In genomic region chr1:56098956-56099355, GRCh38 we compare ENCODE assay signal across 35 cellular contexts.
DNase-seq lines count a peak whose midpoint lies in the region; ATAC-seq and TF ChIP-seq lines count a peak whose summit lies in the region.
"Had no signal": no experiment of that assay in that cellular context is flagged by ENCODE, and none has a peak within 500 bp of the region (broad histone marks: within the 10 kb centered on the region; RNA-seq: fewer than 3 reads in every experiment).

No MANE protein-coding gene starts in this region.

- ATAC-seq in HG02588 (IDR thresholded peaks at IDR 0.05; ENCODE audit: unreplicated experiment): no peak
- ATAC-seq: activated T-cell treated with anti-CD3 and anti-CD28 coated beads, Interleukin-2, amount 50 U/mL, for 4 hours; effector memory CD8-positive, alpha-beta T cell; Panc1; sciatic nerve; stimulated activated naive CD8-positive, alpha-beta T cell treated with anti-CD3 and anti-CD28 coated beads, Interleukin-15, Interleukin-2, amounts not matched to agents 100 U/mL and 50 U/mL, for 24 hours had no signal

- no peak overlapping the region for H3K4me3 ChIP-seq in AG04449 (ENCODE audit: low read depth, low read length)
- H3K4me3 ChIP-seq in GM23248: peak overlapping the region; percentile 8; the same call in 1 of the 2 replicates
- H3K4me3 ChIP-seq in foreskin fibroblast (ENCODE audit: low read depth in 1 of 2, low read length in 2 of 2): no peak overlapping the region
- H3K4me3 ChIP-seq: cardiac muscle cell, coronary artery, prostate gland, thyroid gland had no signal

- peak overlapping the region; percentile 51; the same call in 1 of the 2 replicates for H3K9ac ChIP-seq in GM23248

- peak overlapping the region; percentile 64 for H3K4me2 ChIP-seq in GM23248 (ENCODE audit: unreplicated experiment)

- DNase-seq in AG04449 (ENCODE audit: low read depth, low spot score) (peak; percentile 68), GM23248 (peak; percentile 90), amniotic epithelial cell (ENCODE audit: low read depth) (peak; percentile 53), foreskin fibroblast (peak; percentile 82 to 84), OCI-M1 (lab: John Stamatoyannopoulos, UW) (no peak), GM10248 (ENCODE audit: extremely low spot score) (no peak)
- DNase-seq in activated effector memory CD4-positive, alpha-beta T cell treated with anti-CD3 and anti-CD28 coated beads, Interleukin-2, amount 50 U/mL, for 16 hours: no peak
- DNase-seq: activated B cell treated with CpG ODN at 0.5 μM for 24 hours; activated CD4-positive, alpha-beta T cell treated with anti-CD3 and anti-CD28 coated beads, Interleukin-2, amount 50 U/mL, for 1 hour; activated naive CD4-positive, alpha-beta T cell; activated T-cell treated with anti-CD3 and anti-CD28 coated beads, Interleukin-2, amount 50 U/mL, for 4 hours; amygdala; effector memory CD8-positive, alpha-beta T cell; erythroblast; GDM1; hypothalamus; immature natural killer cell; Karpas-422; naive B cell; NCI-H1436 treated with DMSO at 0.1 percent for 48 hours; NCI-H510A treated with DMSO at 0.1 percent for 48 hours; SHP77 treated with DMSO at 0.1 percent for 48 hours; stimulated activated CD4-positive, alpha-beta T cell treated with anti-CD3 and anti-CD28 coated beads, Interleukin-15, amount 100 ng/mL, for 24 hours; stimulated activated naive CD8-positive, alpha-beta T cell treated with anti-CD3 and anti-CD28 coated beads, Interleukin-15, Interleukin-2, amounts not matched to agents 100 U/mL and 50 U/mL, for 24 hours; SW 1271; T1000; thyroid gland had no signal

- CTCF ChIA-PET in AG04449 (lab: Yijun Ruan, JAX) (interaction anchor here (1.0 kb wide), 1 partner anchor 478 kb away, joined by 3 read pairs; no protein-coding TSS in a partner anchor), GM10248 (lab: Yijun Ruan, JAX) (no interaction called here)

- peaks cover 4% of the 10 kb centered on the region; the same call in 1 of the 2 replicates for H3K9me2 ChIP-seq in GM23248 (ENCODE audit: insufficient read depth)

- TF ChIP-seq CTCF in AG04449 (IDR thresholded peaks at IDR 0.05; ENCODE audit: insufficient read depth, low read length, missing control alignments): no peak
- TF ChIP-seq CTCF in foreskin fibroblast (IDR thresholded peaks at IDR 0.05; ENCODE audit: low read depth, low read length): no peak
- TF ChIP-seq CTCF in GM10248 (IDR thresholded peaks at IDR 0.05; ENCODE audit: control extremely low read depth, extremely low read depth, low read depth, missing control alignments): no peak

- no peaks in the 10 kb centered on the region for H4K20me1 ChIP-seq in GM23248 (ENCODE audit: insufficient read depth)

- in situ Hi-C loops in GM23248 (cut with MboI): loop anchor here (25.0 kb wide), 1 partner anchor 387 kb away; no protein-coding TSS in a partner anchor

- H3K27ac ChIP-seq in GM23248: peak overlapping the region; percentile 79
- H3K27ac ChIP-seq: cardiac muscle cell, coronary artery, HL-60, neutrophil, prostate gland, thyroid gland had no signal

- peaks cover 70% of the 10 kb centered on the region for H3F3A ChIP-seq in GM23248 (ENCODE audit: insufficient read depth)

- no peaks in the 10 kb centered on the region for H3K79me2 ChIP-seq in GM23248 (ENCODE audit: insufficient read depth)

- no peaks in the 10 kb centered on the region for H3K36me3 ChIP-seq in GM23248 (ENCODE audit: low read depth)
- H3K36me3 ChIP-seq: cardiac muscle cell, neutrophil, prostate gland, thyroid gland had no signal

- no peaks in the 10 kb centered on the region for H3K9me3 ChIP-seq in GM23248 (ENCODE audit: low read depth)
- H3K9me3 ChIP-seq: neutrophil, prostate gland, thyroid gland had no signal

- H3K27me3 ChIP-seq in GM23248 (replicated peaks; ENCODE audit: insufficient read depth): no peaks in the 10 kb centered on the region
- H3K27me3 ChIP-seq: cardiac muscle cell, neutrophil, thyroid gland had no signal

- WGBS in GM23248 (ENCODE audit: low coverage in 1 of 2, low lambda C conversion rate in 2 of 2, missing lambda C conversion rate in 2 of 2), 2 experiments: 0% methylated on average over 2 of the region's 2 CpGs

- H3K4me1 ChIP-seq in GM23248 (ENCODE audit: insufficient read depth): peaks cover 63% of the 10 kb centered on the region
- H3K4me1 ChIP-seq: prostate gland, thyroid gland had no signal

- H2AFZ ChIP-seq in GM23248: no peak overlapping the region

- POLR2A ChIA-PET in AG04449 (lab: Yijun Ruan, JAX) (no interaction called here), GM10248 (lab: Yijun Ruan, JAX) (no interaction called here)

Comparison
In these comparisons a context has a peak if more than half of its experiments do, and no peak if none do; other contexts are left out.
1. DNase-seq: peak in AG04449 (single experiment), GM23248 (single experiment), amniotic epithelial cell (single experiment) and foreskin fibroblast (2 of 2); none in OCI-M1 (single experiment), activated effector memory CD4-positive, alpha-beta T cell treated with anti-CD3 and anti-CD28 coated beads, Interleukin-2, amount 50 U/mL, for 16 hours (single experiment) and GM10248 (single experiment).